In genomic region chr5:125372694-125373621, GRCh38 we compare ENCODE assay signal across 9 cellular contexts.
DNase-seq lines count a peak whose midpoint lies in the region; ATAC-seq and TF ChIP-seq lines count a peak whose summit lies in the region.
"Had no signal": no experiment of that assay in that cellular context is flagged by ENCODE, and none has a peak within 500 bp of the region (broad histone marks: within the 10 kb centered on the region; RNA-seq: fewer than 3 reads in every experiment).

No MANE protein-coding gene starts in this region.

- CTCF ChIA-PET in AG04449 (lab: Yijun Ruan, JAX), result no interaction called here

- DNase-seq in AG04449 (ENCODE audit: low read depth, low spot score) (peak; percentile 17), HFFc6 (peak; percentile 27), SK-N-DZ (ENCODE audit: low spot score) (peak; percentile 72), hippocampal formation (lab: John Stamatoyannopoulos, UW) (peak; percentile 21 to 87), left ventricle myocardium inferior (no peak), Karpas-422 (no peak)
- DNase-seq in activated CD4-positive, alpha-beta T cell treated with anti-CD3 and anti-CD28 coated beads, Interleukin-2, amount 50 U/mL, for 48 hours, result no peak
- DNase-seq: naive B cell had no signal

- H3K27ac Mint-ChIP-seq in HFFc6, result no peak overlapping the region
- H3K27ac Mint-ChIP-seq: naive B cell had no signal

- ATAC-seq in GM18873 (IDR thresholded peaks at IDR 0.05; ENCODE audit: low FRiP score, unreplicated experiment), result no peak

- H3K36me3 ChIP-seq in left ventricle myocardium inferior (no peaks in the 10 kb centered on the region), Karpas-422 (ENCODE audit: insufficient read depth, low read length) (no peaks in the 10 kb centered on the region)

- H3K4me1 ChIP-seq in left ventricle myocardium inferior, result no peaks in the 10 kb centered on the region
- no peaks in the 10 kb centered on the region for H3K4me1 ChIP-seq in Karpas-422 (ENCODE audit: low read length)

- H3K4me3 Mint-ChIP-seq in HFFc6, result no peak overlapping the region
- H3K4me3 Mint-ChIP-seq: naive B cell had no signal

- no peaks in the 10 kb centered on the region for H3K36me3 Mint-ChIP-seq in HFFc6 (ENCODE audit: low read depth)

- H3K4me3 ChIP-seq in AG04449 (ENCODE audit: low read depth, low read length), result no peak overlapping the region
- H3K4me3 ChIP-seq in left ventricle myocardium inferior, result no peak overlapping the region
- H3K4me3 ChIP-seq in Karpas-422 (ENCODE audit: low read length), result no peak overlapping the region

- H3K9ac ChIP-seq in Karpas-422 (ENCODE audit: low read length), result no peak overlapping the region

- H3K9me3 Mint-ChIP-seq in HFFc6, result no peaks in the 10 kb centered on the region

- H2AFZ ChIP-seq in Karpas-422 (ENCODE audit: low read length), result no peak overlapping the region

- POLR2A ChIA-PET in AG04449 (lab: Yijun Ruan, JAX), result interaction anchor here (0.5 kb wide), 1 partner anchor 920 kb away, joined by 3 read pairs; no protein-coding TSS in a partner anchor

- peaks cover 8% of the 10 kb centered on the region for H3K4me1 Mint-ChIP-seq in HFFc6 (ENCODE audit: low read depth)

- H4K20me1 ChIP-seq in Karpas-422 (ENCODE audit: insufficient read depth, low read depth, low read length), result no peaks in the 10 kb centered on the region

- no peaks in the 10 kb centered on the region for H3K9me2 ChIP-seq in Karpas-422 (replicated peaks; ENCODE audit: insufficient read depth, low read length)

- H3K27ac ChIP-seq in left ventricle myocardium inferior (replicated peaks) (no peak overlapping the region), Karpas-422 (ENCODE audit: low read length) (no peak overlapping the region)

- H3K27me3 ChIP-seq in left ventricle myocardium inferior (ENCODE audit: low read depth), result no peaks in the 10 kb centered on the region
- H3K27me3 ChIP-seq in Karpas-422 (ENCODE audit: low read length), result no peaks in the 10 kb centered on the region

- intact Hi-C loops in left ventricle myocardium inferior (cut with micrococcal nuclease), result no loop called here

- H3K9me3 ChIP-seq in left ventricle myocardium inferior (replicated peaks), result peaks cover 6% of the 10 kb centered on the region
- H3K9me3 ChIP-seq in Karpas-422 (ENCODE audit: low read length), result no peaks in the 10 kb centered on the region; the same call in 1 of the 2 replicates

- TF ChIP-seq CTCF in AG04449 (IDR thresholded peaks at IDR 0.05; ENCODE audit: insufficient read depth, low read length, missing control alignments), result no peak
- no peak for TF ChIP-seq CTCF in HFFc6 (IDR thresholded peaks at IDR 0.05)
- no peak for TF ChIP-seq CTCF in left ventricle myocardium inferior (IDR thresholded peaks at IDR 0.05; ENCODE audit: borderline replicate concordance)

- no peak overlapping the region for H3K4me2 ChIP-seq in Karpas-422 (ENCODE audit: low read depth, low read length, poor library complexity, severe bottlenecking)

- H3K27me3 Mint-ChIP-seq in HFFc6 (ENCODE audit: insufficient read depth), result no peaks in the 10 kb centered on the region

- H3K79me2 ChIP-seq in Karpas-422 (ENCODE audit: low read length), result no peaks in the 10 kb centered on the region

Comparison
In these comparisons a context has a peak if more than half of its experiments do, and no peak if none do; other contexts are left out.
1. DNase-seq: peak in AG04449 (single experiment), HFFc6 (single experiment), SK-N-DZ (single experiment) and hippocampal formation (2 of 2); none in left ventricle myocardium inferior (single experiment), Karpas-422 (single experiment) and activated CD4-positive, alpha-beta T cell treated with anti-CD3 and anti-CD28 coated beads, Interleukin-2, amount 50 U/mL, for 48 hours (0 of 2).